15 cellular contexts compared by ENCODE assay signal in genomic region chr2:158761626-158762025, GRCh38. TPM values are rescaled to one million over a fixed set of nuclear protein-coding genes. Genes with fewer than 3 reads are reported as not detected.
A peak's percentile ranks its signal among the peaks of the same experiment; 100 is the strongest.
DNase-seq lines count a peak whose midpoint lies in the region; ATAC-seq and TF ChIP-seq lines count a peak whose summit lies in the region.
"Had no signal": no experiment of that assay in that cellular context is flagged by ENCODE, and none has a peak within 500 bp of the region (broad histone marks: within the 10 kb centered on the region; RNA-seq: fewer than 3 reads in every experiment).

No MANE protein-coding gene starts in this region.

- H3K9me3 Mint-ChIP-seq in activated CD4-positive, alpha-beta T cell treated with anti-CD3 and anti-CD28 coated beads, Interleukin-2, amount 10 ng/mL, durations not matched to agents 24 days and 14 days, result no peaks in the 10 kb centered on the region
- H3K9me3 Mint-ChIP-seq: activated CD4-positive, alpha-beta memory T cell treated with anti-CD3 and anti-CD28 coated beads, Interleukin-2, amount 10 ng/mL, durations not matched to agents 7 days and 5 days; CD4-positive, alpha-beta memory T cell; immature natural killer cell; T-cell had no signal

- H3K27ac ChIP-seq in foreskin keratinocyte (peak overlapping the region; percentile 21), upper lobe of right lung (no peak overlapping the region)

- no peaks in the 10 kb centered on the region for H3K27me3 ChIP-seq in foreskin keratinocyte
- H3K27me3 ChIP-seq in upper lobe of right lung, result no peaks in the 10 kb centered on the region

- DNase-seq in HK-2 (ENCODE audit: unreplicated experiment) (peak; percentile 44), amniotic epithelial cell (ENCODE audit: low read depth) (peak; percentile 65), foreskin keratinocyte (peak; percentile 99), upper lobe of right lung (no peak), NCI-H2081 (lab: John Stamatoyannopoulos, UW) (no peak), NCI-H446 (lab: John Stamatoyannopoulos, UW) (no peak)
- no peak for DNase-seq in activated CD4-positive, alpha-beta T cell treated with anti-CD3 and anti-CD28 coated beads, Interleukin-2, amount 10 ng/mL, durations not matched to agents 24 days and 14 days
- DNase-seq: activated CD4-positive, alpha-beta memory T cell treated with anti-CD3 and anti-CD28 coated beads, Interleukin-2, amount 10 ng/mL, durations not matched to agents 7 days and 5 days; activated gamma-delta T cell; CD4-positive, alpha-beta memory T cell; immature natural killer cell; naive B cell; NCI-H2227 treated with DMSO at 0.1 percent for 48 hours; right cardiac atrium; T-cell had no signal

- H3K4me1 Mint-ChIP-seq in activated CD4-positive, alpha-beta T cell treated with anti-CD3 and anti-CD28 coated beads, Interleukin-2, amount 10 ng/mL, durations not matched to agents 24 days and 14 days, result no peaks in the 10 kb centered on the region
- H3K4me1 Mint-ChIP-seq: activated CD4-positive, alpha-beta memory T cell treated with anti-CD3 and anti-CD28 coated beads, Interleukin-2, amount 10 ng/mL, durations not matched to agents 7 days and 5 days; CD4-positive, alpha-beta memory T cell; naive B cell; T-cell had no signal

- H3K27ac Mint-ChIP-seq in activated CD4-positive, alpha-beta T cell treated with anti-CD3 and anti-CD28 coated beads, Interleukin-2, amount 10 ng/mL, durations not matched to agents 24 days and 14 days, result no peak overlapping the region
- H3K27ac Mint-ChIP-seq: activated CD4-positive, alpha-beta memory T cell treated with anti-CD3 and anti-CD28 coated beads, Interleukin-2, amount 10 ng/mL, durations not matched to agents 7 days and 5 days; CD4-positive, alpha-beta memory T cell; immature natural killer cell; naive B cell; T-cell had no signal

- H3K9me3 ChIP-seq in upper lobe of right lung, result no peaks in the 10 kb centered on the region

- peak; percentile 99 for ATAC-seq in foreskin keratinocyte
- peak; percentile 53 for ATAC-seq in upper lobe of right lung
- ATAC-seq: T-cell had no signal

- intact Hi-C loops in upper lobe of right lung (cut with DNase I), result no loop called here
- intact Hi-C loops in activated CD4-positive, alpha-beta T cell treated with anti-CD3 and anti-CD28 coated beads, Interleukin-2, amount 10 ng/mL, durations not matched to agents 24 days and 14 days (cut with micrococcal nuclease), result no loop called here

- H3K4me1 ChIP-seq in foreskin keratinocyte (peaks cover 7% of the 10 kb centered on the region), upper lobe of right lung (no peaks in the 10 kb centered on the region)

- H3K36me3 ChIP-seq in upper lobe of right lung, result no peaks in the 10 kb centered on the region

- H3K36me3 Mint-ChIP-seq in activated CD4-positive, alpha-beta T cell treated with anti-CD3 and anti-CD28 coated beads, Interleukin-2, amount 10 ng/mL, durations not matched to agents 24 days and 14 days (ENCODE audit: low read depth), result no peaks in the 10 kb centered on the region
- H3K36me3 Mint-ChIP-seq: CD4-positive, alpha-beta memory T cell; immature natural killer cell; naive B cell; T-cell had no signal

- TF ChIP-seq CTCF in foreskin keratinocyte (conservative IDR thresholded peaks at IDR 0.05) (no peak), upper lobe of right lung (IDR thresholded peaks at IDR 0.05) (no peak)

- H3K27me3 Mint-ChIP-seq in activated CD4-positive, alpha-beta T cell treated with anti-CD3 and anti-CD28 coated beads, Interleukin-2, amount 10 ng/mL, durations not matched to agents 24 days and 14 days, result peaks cover 4% of the 10 kb centered on the region

- no peak overlapping the region for H3K4me3 Mint-ChIP-seq in activated CD4-positive, alpha-beta T cell treated with anti-CD3 and anti-CD28 coated beads, Interleukin-2, amount 10 ng/mL, durations not matched to agents 24 days and 14 days
- H3K4me3 Mint-ChIP-seq: activated CD4-positive, alpha-beta memory T cell treated with anti-CD3 and anti-CD28 coated beads, Interleukin-2, amount 10 ng/mL, durations not matched to agents 7 days and 5 days; CD4-positive, alpha-beta memory T cell; immature natural killer cell; naive B cell; T-cell had no signal

- no peak overlapping the region for H3K4me3 ChIP-seq in upper lobe of right lung

RNA-seq across cellular contexts. Expression of gene DAPL1, which starts 33.5 kb away (rescaled TPM):
- total RNA-seq in foreskin keratinocyte (0.39 TPM in 1 of 2 replicates, not detected in the other), upper lobe of right lung (not detected)
- 0.27 and 0.56 TPM in 2 replicates for polyA plus RNA-seq in foreskin keratinocyte
- total RNA-seq in activated CD4-positive, alpha-beta T cell treated with anti-CD3 and anti-CD28 coated beads, Interleukin-2, amount 10 ng/mL, durations not matched to agents 24 days and 14 days, result not detected in 2 replicates
- total RNA-seq: activated CD4-positive, alpha-beta memory T cell treated with anti-CD3 and anti-CD28 coated beads, Interleukin-2, amount 10 ng/mL, durations not matched to agents 7 days and 5 days; CD4-positive, alpha-beta memory T cell; right cardiac atrium; T-cell had no signal
- polyA plus RNA-seq: CD4-positive, alpha-beta memory T cell; immature natural killer cell; right cardiac atrium had no signal

Comparison
In these comparisons a context has a peak if more than half of its experiments do, and no peak if none do; other contexts are left out.
1. DNase-seq: peak in HK-2 (single experiment), amniotic epithelial cell (single experiment) and foreskin keratinocyte (2 of 2); none in upper lobe of right lung (single experiment), NCI-H2081 (0 of 2), NCI-H446 (0 of 2) and activated CD4-positive, alpha-beta T cell treated with anti-CD3 and anti-CD28 coated beads, Interleukin-2, amount 10 ng/mL, durations not matched to agents 24 days and 14 days (single experiment).